ENCODE assay signal across 40 cellular contexts in the genomic region with DNA sequence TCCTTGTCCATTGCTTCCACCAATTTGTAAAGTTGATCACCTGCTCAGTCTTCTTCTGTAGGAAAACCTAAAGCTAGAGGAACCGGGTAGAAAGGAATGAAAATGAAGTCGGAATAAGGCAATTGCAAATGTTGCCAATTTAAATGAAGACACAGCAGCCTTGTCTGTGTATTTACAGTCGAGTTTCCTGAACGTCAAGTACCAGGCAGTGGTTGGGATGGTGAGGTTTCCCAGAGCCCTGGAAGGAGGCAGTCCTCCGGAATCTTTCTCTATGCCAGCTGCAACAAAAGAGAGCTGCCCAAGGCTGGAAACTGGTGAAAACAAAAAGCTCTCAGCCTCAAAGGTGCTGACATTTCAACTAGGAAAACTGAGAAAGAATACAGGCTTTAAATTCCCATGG. TPM values are rescaled to one million over a fixed set of nuclear protein-coding genes. Genes with fewer than 3 reads are reported as not detected.
"Had no signal": no experiment of that assay in that cellular context is flagged by ENCODE, and none has a peak within 500 bp of the region (broad histone marks: within the 10 kb centered on the region; RNA-seq: fewer than 3 reads in every experiment).

No MANE protein-coding gene starts in this region.

- H3K27me3 Mint-ChIP-seq: activated naive CD4-positive, alpha-beta T cell treated with anti-CD3 and anti-CD28 coated beads, Interleukin-2, amount 50 U/mL, for 24 hours had no signal

- H3K4me3 ChIP-seq: ascending aorta, cardiac muscle cell had no signal

- H3K9me3 ChIP-seq: ascending aorta had no signal

- H3K9me3 Mint-ChIP-seq: activated B cell treated with CpG ODN at 0.5 μM for 24 hours; activated CD4-positive, alpha-beta memory T cell treated with anti-CD3 and anti-CD28 coated beads for 36 hours; activated CD4-positive, alpha-beta T cell treated with anti-CD3 and anti-CD28 coated beads, Interleukin-2, amount 10 ng/mL, durations not matched to agents 24 days and 14 days; activated CD8-positive, alpha-beta T cell treated with anti-CD3 and anti-CD28 coated beads for 36 hours; activated naive CD4-positive, alpha-beta T cell treated with anti-CD3 and anti-CD28 coated beads, Interleukin-2, amount 10 ng/mL, durations not matched to agents 7 days and 5 days; activated naive CD4-positive, alpha-beta T cell treated with anti-CD3 and anti-CD28 coated beads, Interleukin-2, amount 50 U/mL, for 24 hours; activated naive CD8-positive, alpha-beta T cell treated with anti-CD3 and anti-CD28 coated beads, Interleukin-2, amount 10 ng/mL, durations not matched to agents 7 days and 5 days; activated naive CD8-positive, alpha-beta T cell treated with anti-CD3 and anti-CD28 coated beads, Interleukin-2, amount 50 U/mL, for 24 hours; activated T-cell treated with anti-CD3 and anti-CD28 coated beads, Interleukin-2, amount 50 U/mL, for 4 hours; activated T-cell treated with anti-CD3 and anti-CD28 coated beads, Interleukin-2, amount 50 U/mL, for 72 hours; activated T-helper 1 cell treated with anti-CD3 and anti-CD28 coated beads, Interleukin-12 subunit alpha, Interleukin-12 subunit beta, Interleukin-2, Interleukin-4 antibody, amounts not matched to agents 30 ng/mL and 10 ng/mL and 1 ng/mL, durations not matched to agents 14 hours and 24 hours and 36 hours; activated T-helper 17 cell treated with anti-CD3 and anti-CD28 coated beads, Interleukin-2, amount 50 U/mL, for 72 hours; brain; central memory CD8-positive, alpha-beta T cell; T-cell; T-helper 1 cell treated with Interleukin-12 subunit alpha and Interleukin-12 subunit beta and Interleukin-4 antibody, amounts not matched to agents 30 μg/mL and 1 μg/mL, for 36 hours; T-helper 2 cell treated with Interferon-gamma antibody and Interleukin-4, amounts not matched to agents 5 μg/mL and 100 μg/mL, for 36 hours had no signal

- H3K4me1 Mint-ChIP-seq: activated B cell treated with CpG ODN at 0.5 μM for 24 hours; activated CD4-positive, alpha-beta T cell treated with anti-CD3 and anti-CD28 coated beads, Interleukin-2, amount 10 ng/mL, durations not matched to agents 24 days and 14 days; activated naive CD4-positive, alpha-beta T cell treated with anti-CD3 and anti-CD28 coated beads, Interleukin-2, amount 10 ng/mL, durations not matched to agents 7 days and 5 days; activated naive CD4-positive, alpha-beta T cell treated with anti-CD3 and anti-CD28 coated beads, Interleukin-2, amount 50 U/mL, for 24 hours; activated naive CD8-positive, alpha-beta T cell treated with anti-CD3 and anti-CD28 coated beads, Interleukin-2, amount 10 ng/mL, durations not matched to agents 7 days and 5 days; activated naive CD8-positive, alpha-beta T cell treated with anti-CD3 and anti-CD28 coated beads, Interleukin-2, amount 50 U/mL, for 24 hours; activated T-helper 17 cell treated with anti-CD3 and anti-CD28 coated beads, Interleukin-2, amount 50 U/mL, for 72 hours; brain; central memory CD8-positive, alpha-beta T cell; T-cell had no signal

- DNase-seq: activated B cell treated with CpG ODN at 0.5 μM for 24 hours; activated CD4-positive, alpha-beta memory T cell treated with anti-CD3 and anti-CD28 coated beads for 36 hours; activated CD4-positive, alpha-beta T cell treated with anti-CD3 and anti-CD28 coated beads for 4 hours; activated CD4-positive, alpha-beta T cell treated with anti-CD3 and anti-CD28 coated beads, Interleukin-2, amount 10 ng/mL, durations not matched to agents 24 days and 14 days; activated CD4-positive, alpha-beta T cell treated with anti-CD3 and anti-CD28 coated beads, Interleukin-2, amount 50 U/mL, for 1 hour; activated CD4-positive, alpha-beta T cell treated with anti-CD3 and anti-CD28 coated beads, Interleukin-2, amount 50 U/mL, for 4 hours; activated CD4-positive, CD25-positive, alpha-beta regulatory T cell treated with anti-CD3 and anti-CD28 coated beads, Interleukin-2, amount 50 U/mL, for 72 hours; activated CD8-positive, alpha-beta memory T cell treated with anti-CD3 and anti-CD28 coated beads, Interleukin-2, amount 50 U/mL, for 4 hours; activated CD8-positive, alpha-beta T cell treated with anti-CD3 and anti-CD28 coated beads for 36 hours; activated effector memory CD4-positive, alpha-beta T cell treated with anti-CD3 and anti-CD28 coated beads, Interleukin-2, amount 50 U/mL, for 16 hours; activated gamma-delta T cell treated with Interleukin-2 at 50 U/mL for 16 hours; activated naive CD4-positive, alpha-beta T cell; activated naive CD4-positive, alpha-beta T cell treated with anti-CD3 and anti-CD28 coated beads, Interleukin-2, amount 10 ng/mL, durations not matched to agents 7 days and 5 days; activated naive CD8-positive, alpha-beta T cell treated with anti-CD3 and anti-CD28 coated beads, Interleukin-2, amount 10 ng/mL, durations not matched to agents 7 days and 5 days; activated naive CD8-positive, alpha-beta T cell treated with anti-CD3 and anti-CD28 coated beads, Interleukin-2, amount 50 U/mL, for 24 hours; activated T-cell treated with anti-CD3 and anti-CD28 coated beads for 4 hours; activated T-cell treated with anti-CD3 and anti-CD28 coated beads, Interleukin-2, amount 50 U/mL, for 1 hour; activated T-cell treated with anti-CD3 and anti-CD28 coated beads, Interleukin-2, amount 50 U/mL, for 4 hours; activated T-cell treated with anti-CD3 and anti-CD28 coated beads, Interleukin-2, amount 50 U/mL, for 72 hours; amygdala; anterior cingulate cortex; caudate nucleus; cerebellar nuclear complex; T-cell; T-helper 2 cell; T-helper 9 cell had no signal

- FAIRE-seq: bronchial epithelial cell, TTC549 had no signal

- H3K27ac Mint-ChIP-seq: activated B cell treated with CpG ODN at 0.5 μM for 24 hours; activated CD4-positive, alpha-beta memory T cell treated with anti-CD3 and anti-CD28 coated beads for 36 hours; activated CD4-positive, alpha-beta T cell treated with anti-CD3 and anti-CD28 coated beads, Interleukin-2, amount 10 ng/mL, durations not matched to agents 24 days and 14 days; activated CD8-positive, alpha-beta T cell treated with anti-CD3 and anti-CD28 coated beads for 36 hours; activated naive CD4-positive, alpha-beta T cell treated with anti-CD3 and anti-CD28 coated beads, Interleukin-2, amount 10 ng/mL, durations not matched to agents 7 days and 5 days; activated naive CD4-positive, alpha-beta T cell treated with anti-CD3 and anti-CD28 coated beads, Interleukin-2, amount 50 U/mL, for 24 hours; activated naive CD8-positive, alpha-beta T cell; activated naive CD8-positive, alpha-beta T cell treated with anti-CD3 and anti-CD28 coated beads, Interleukin-2, amount 10 ng/mL, durations not matched to agents 7 days and 5 days; activated naive CD8-positive, alpha-beta T cell treated with anti-CD3 and anti-CD28 coated beads, Interleukin-2, amount 50 U/mL, for 24 hours; activated T-cell treated with anti-CD3 and anti-CD28 coated beads, Interleukin-2, amount 50 U/mL, for 72 hours; activated T-helper 1 cell treated with anti-CD3 and anti-CD28 coated beads, Interleukin-12 subunit alpha, Interleukin-12 subunit beta, Interleukin-2, Interleukin-4 antibody, amounts not matched to agents 30 ng/mL and 10 ng/mL and 1 ng/mL, durations not matched to agents 14 hours and 24 hours and 36 hours; activated T-helper 17 cell treated with anti-CD3 and anti-CD28 coated beads, Interleukin-2, amount 50 U/mL, for 72 hours; brain; T-cell; T-helper 1 cell treated with Interleukin-12 subunit alpha and Interleukin-12 subunit beta and Interleukin-4 antibody, amounts not matched to agents 30 μg/mL and 1 μg/mL, for 36 hours; T-helper 2 cell treated with Interferon-gamma antibody and Interleukin-4, amounts not matched to agents 5 μg/mL and 100 μg/mL, for 36 hours had no signal

- H3K36me3 ChIP-seq: ascending aorta, cardiac muscle cell had no signal

- H3K27ac ChIP-seq: ascending aorta, cardiac muscle cell, VCaP had no signal

- H3K36me3 Mint-ChIP-seq: activated CD4-positive, alpha-beta memory T cell treated with anti-CD3 and anti-CD28 coated beads for 36 hours; activated naive CD4-positive, alpha-beta T cell treated with anti-CD3 and anti-CD28 coated beads, Interleukin-2, amount 10 ng/mL, durations not matched to agents 7 days and 5 days; activated naive CD4-positive, alpha-beta T cell treated with anti-CD3 and anti-CD28 coated beads, Interleukin-2, amount 50 U/mL, for 24 hours; activated naive CD8-positive, alpha-beta T cell; activated naive CD8-positive, alpha-beta T cell treated with anti-CD3 and anti-CD28 coated beads, Interleukin-2, amount 10 ng/mL, durations not matched to agents 7 days and 5 days; brain; T-cell had no signal

- H3K4me1 ChIP-seq: ascending aorta had no signal

- H3K4me3 Mint-ChIP-seq: activated B cell treated with CpG ODN at 0.5 μM for 24 hours; activated CD4-positive, alpha-beta memory T cell treated with anti-CD3 and anti-CD28 coated beads for 36 hours; activated CD4-positive, alpha-beta T cell treated with anti-CD3 and anti-CD28 coated beads, Interleukin-2, amount 10 ng/mL, durations not matched to agents 24 days and 14 days; activated CD8-positive, alpha-beta T cell treated with anti-CD3 and anti-CD28 coated beads for 36 hours; activated naive CD4-positive, alpha-beta T cell treated with anti-CD3 and anti-CD28 coated beads, Interleukin-2, amount 10 ng/mL, durations not matched to agents 7 days and 5 days; activated naive CD4-positive, alpha-beta T cell treated with anti-CD3 and anti-CD28 coated beads, Interleukin-2, amount 50 U/mL, for 24 hours; activated naive CD8-positive, alpha-beta T cell; activated naive CD8-positive, alpha-beta T cell treated with anti-CD3 and anti-CD28 coated beads, Interleukin-2, amount 10 ng/mL, durations not matched to agents 7 days and 5 days; activated naive CD8-positive, alpha-beta T cell treated with anti-CD3 and anti-CD28 coated beads, Interleukin-2, amount 50 U/mL, for 24 hours; activated T-cell treated with anti-CD3 and anti-CD28 coated beads, Interleukin-2, amount 50 U/mL, for 4 hours; activated T-cell treated with anti-CD3 and anti-CD28 coated beads, Interleukin-2, amount 50 U/mL, for 72 hours; activated T-helper 1 cell treated with anti-CD3 and anti-CD28 coated beads, Interleukin-12 subunit alpha, Interleukin-12 subunit beta, Interleukin-2, Interleukin-4 antibody, amounts not matched to agents 30 ng/mL and 10 ng/mL and 1 ng/mL, durations not matched to agents 14 hours and 24 hours and 36 hours; activated T-helper 17 cell treated with anti-CD3 and anti-CD28 coated beads, Interleukin-2, amount 50 U/mL, for 72 hours; brain; central memory CD8-positive, alpha-beta T cell; T-cell; T-helper 1 cell treated with Interleukin-12 subunit alpha and Interleukin-12 subunit beta and Interleukin-4 antibody, amounts not matched to agents 30 μg/mL and 1 μg/mL, for 36 hours; T-helper 2 cell treated with Interferon-gamma antibody and Interleukin-4, amounts not matched to agents 5 μg/mL and 100 μg/mL, for 36 hours had no signal

- ATAC-seq: activated CD8-positive, alpha-beta T cell treated with anti-CD3 and anti-CD28 coated beads for 36 hours; activated naive CD8-positive, alpha-beta T cell treated with anti-CD3 and anti-CD28 coated beads, Interleukin-2, amount 50 U/mL, for 24 hours; activated T-cell treated with anti-CD3 and anti-CD28 coated beads, Interleukin-2, amount 50 U/mL, for 4 hours; activated T-cell treated with anti-CD3 and anti-CD28 coated beads, Interleukin-2, amount 50 U/mL, for 72 hours; activated T-helper 17 cell treated with anti-CD3 and anti-CD28 coated beads, Interleukin-2, amount 50 U/mL, for 72 hours; T-cell had no signal

- H3K27me3 ChIP-seq: ascending aorta had no signal

RNA-seq across cellular contexts. Expression of a gene that starts 17.7 kb away (rescaled TPM):
- total RNA-seq: activated CD4-positive, alpha-beta T cell treated with anti-CD3 and anti-CD28 coated beads, Interleukin-2, amount 10 ng/mL, durations not matched to agents 24 days and 14 days; activated CD8-positive, alpha-beta memory T cell treated with anti-CD3 and anti-CD28 coated beads for 36 hours; activated CD8-positive, alpha-beta T cell treated with anti-CD3 and anti-CD28 coated beads for 36 hours; activated naive CD8-positive, alpha-beta T cell treated with anti-CD3 and anti-CD28 coated beads, Interleukin-2, amount 10 ng/mL, durations not matched to agents 7 days and 5 days; activated T-cell treated with anti-CD3 and anti-CD28 coated beads, Interleukin-2, amount 50 U/mL, for 4 hours; activated T-helper 1 cell treated with anti-CD3 and anti-CD28 coated beads, Interleukin-12 subunit alpha, Interleukin-12 subunit beta, Interleukin-2, Interleukin-4 antibody, amounts not matched to agents 30 ng/mL and 10 ng/mL and 1 ng/mL, durations not matched to agents 14 hours and 24 hours and 36 hours; ascending aorta; bronchial epithelial cell; cardiac muscle cell had no signal

RNA-seq across cellular contexts. Expression of a gene that starts 18.5 kb away (rescaled TPM):
- total RNA-seq: activated CD4-positive, alpha-beta T cell treated with anti-CD3 and anti-CD28 coated beads, Interleukin-2, amount 10 ng/mL, durations not matched to agents 24 days and 14 days; activated CD8-positive, alpha-beta memory T cell treated with anti-CD3 and anti-CD28 coated beads for 36 hours; activated CD8-positive, alpha-beta T cell treated with anti-CD3 and anti-CD28 coated beads for 36 hours; activated naive CD8-positive, alpha-beta T cell treated with anti-CD3 and anti-CD28 coated beads, Interleukin-2, amount 10 ng/mL, durations not matched to agents 7 days and 5 days; activated T-cell treated with anti-CD3 and anti-CD28 coated beads, Interleukin-2, amount 50 U/mL, for 4 hours; activated T-helper 1 cell treated with anti-CD3 and anti-CD28 coated beads, Interleukin-12 subunit alpha, Interleukin-12 subunit beta, Interleukin-2, Interleukin-4 antibody, amounts not matched to agents 30 ng/mL and 10 ng/mL and 1 ng/mL, durations not matched to agents 14 hours and 24 hours and 36 hours; ascending aorta; bronchial epithelial cell; cardiac muscle cell had no signal

RNA-seq across cellular contexts. Expression of a gene that starts 42.6 kb away (rescaled TPM):
- total RNA-seq: activated CD4-positive, alpha-beta T cell treated with anti-CD3 and anti-CD28 coated beads, Interleukin-2, amount 10 ng/mL, durations not matched to agents 24 days and 14 days; activated CD8-positive, alpha-beta memory T cell treated with anti-CD3 and anti-CD28 coated beads for 36 hours; activated CD8-positive, alpha-beta T cell treated with anti-CD3 and anti-CD28 coated beads for 36 hours; activated T-helper 1 cell treated with anti-CD3 and anti-CD28 coated beads, Interleukin-12 subunit alpha, Interleukin-12 subunit beta, Interleukin-2, Interleukin-4 antibody, amounts not matched to agents 30 ng/mL and 10 ng/mL and 1 ng/mL, durations not matched to agents 14 hours and 24 hours and 36 hours had no signal
- polyA plus RNA-seq: cardiac muscle cell had no signal
